ENCODE assay signal across 14 cellular contexts in the genomic region with DNA sequence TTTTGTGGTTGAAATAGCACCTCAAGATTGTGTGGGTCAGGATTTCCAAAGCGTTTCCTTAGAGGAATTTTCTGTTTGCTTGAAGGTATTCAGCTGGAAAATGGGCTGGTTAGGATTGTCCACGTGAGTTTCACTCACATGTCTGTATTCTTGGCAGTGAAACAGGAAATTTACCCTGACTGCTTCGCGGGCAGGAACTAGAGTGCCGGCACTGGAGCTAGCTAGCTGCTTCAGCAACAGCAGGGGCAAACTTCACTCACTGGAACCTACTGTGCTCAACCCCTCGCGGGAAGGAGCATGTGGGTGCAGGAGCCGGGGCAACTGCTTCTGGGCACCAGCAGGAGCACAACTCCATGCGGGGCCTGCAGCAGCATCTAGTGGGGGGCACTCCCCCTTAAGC. TPM values are rescaled to one million over a fixed set of nuclear protein-coding genes. Genes with fewer than 3 reads are reported as not detected.
DNase-seq lines count a peak whose midpoint lies in the region; ATAC-seq and TF ChIP-seq lines count a peak whose summit lies in the region.
"Had no signal": no experiment of that assay in that cellular context is flagged by ENCODE, and none has a peak within 500 bp of the region (broad histone marks: within the 10 kb centered on the region; RNA-seq: fewer than 3 reads in every experiment).

No MANE protein-coding gene starts in this region.

- H3K36me3 Mint-ChIP-seq in GM23338 (ENCODE audit: low read depth) (no peaks in the 10 kb centered on the region), WTC11 (no peaks in the 10 kb centered on the region)
- no peaks in the 10 kb centered on the region for H3K36me3 Mint-ChIP-seq in T-helper 2 cell treated with Interferon-gamma antibody and Interleukin-4, amounts not matched to agents 5 μg/mL and 100 μg/mL, for 36 hours (ENCODE audit: low read depth)
- H3K36me3 Mint-ChIP-seq: CD14-positive monocyte had no signal

- TF ChIP-seq POLR2A in prostate gland (IDR thresholded peaks at IDR 0.05): no peak

- H3K9me3 ChIP-seq in prostate gland (no peaks in the 10 kb centered on the region), colonic mucosa (no peaks in the 10 kb centered on the region)
- H3K9me3 ChIP-seq: adrenal gland had no signal

- no peak overlapping the region for H3K4me2 ChIP-seq in GM23338

- H3K4me3 Mint-ChIP-seq in GM23338 (no peak overlapping the region), WTC11 (no peak overlapping the region)
- H3K4me3 Mint-ChIP-seq in T-helper 2 cell treated with Interferon-gamma antibody and Interleukin-4, amounts not matched to agents 5 μg/mL and 100 μg/mL, for 36 hours: no peak overlapping the region
- H3K4me3 Mint-ChIP-seq: CD14-positive monocyte; dendritic cell treated with granulocyte-macrophage colony-stimulating factor and Interleukin-4, amounts not matched to agents 40 ng/mL and 50 ng/mL, for 4 days; H9 had no signal

- WGBS in prostate gland: 75% methylated on average over 8 of the region's 9 CpGs

- H3K4me1 Mint-ChIP-seq in GM23338 (peaks cover 3% of the 10 kb centered on the region; the same call in 2 of the 3 replicates), WTC11 (peaks cover 14% of the 10 kb centered on the region)
- peaks cover 5% of the 10 kb centered on the region for H3K4me1 Mint-ChIP-seq in T-helper 2 cell treated with Interferon-gamma antibody and Interleukin-4, amounts not matched to agents 5 μg/mL and 100 μg/mL, for 36 hours (ENCODE audit: low read depth)

- no peaks in the 10 kb centered on the region for H4K20me1 ChIP-seq in GM23338 (replicated peaks; ENCODE audit: insufficient read depth)

- intact Hi-C loops in prostate gland (cut with DNase I): no loop called here
- intact Hi-C loops in colonic mucosa (cut with DNase I): no loop called here

- no peaks in the 10 kb centered on the region for H3K79me2 ChIP-seq in GM23338 (replicated peaks; ENCODE audit: insufficient read depth)

- DNase-seq in GM23338 (ENCODE audit: low spot score): peak; percentile 16
- no peak for DNase-seq in WTC11 (ENCODE audit: low spot score)
- DNase-seq in foreskin melanocyte: peak; percentile 69
- DNase-seq in stimulated activated CD4-positive, alpha-beta T cell treated with anti-CD3 and anti-CD28 coated beads, Interleukin-2, amount 100 ng/mL, for 24 hours: peak; percentile 10 to 23
- DNase-seq in prostate gland (ENCODE audit: low spot score): no peak
- no peak for DNase-seq in colonic mucosa
- no peak for DNase-seq in T-helper 2 cell treated with Interferon-gamma antibody and Interleukin-4, amounts not matched to agents 5 μg/mL and 100 μg/mL, for 36 hours (ENCODE audit: low spot score)
- no peak for DNase-seq in NCI-H345 (lab: John Stamatoyannopoulos, UW)
- DNase-seq: adrenal gland, H9, MM.1S, NCI-H2171 treated with DMSO at 0.1 percent for 48 hours had no signal

- ATAC-seq in GM23338: no peak; the same call in 2 of the 3 replicates
- peak; percentile 26; the same call in 1 of the 2 replicates for ATAC-seq in WTC11

- H3K27ac ChIP-seq in GM23338 (ENCODE audit: low read depth) (no peak overlapping the region), prostate gland (no peak overlapping the region), colonic mucosa (no peak overlapping the region)
- H3K27ac ChIP-seq: adrenal gland had no signal

- no peaks in the 10 kb centered on the region for H3K9me3 Mint-ChIP-seq in GM23338
- H3K9me3 Mint-ChIP-seq in WTC11: no peaks in the 10 kb centered on the region
- H3K9me3 Mint-ChIP-seq in T-helper 2 cell treated with Interferon-gamma antibody and Interleukin-4, amounts not matched to agents 5 μg/mL and 100 μg/mL, for 36 hours: peaks cover under 1% of the 10 kb centered on the region
- H3K9me3 Mint-ChIP-seq: H9 had no signal

- no peaks in the 10 kb centered on the region for H3K36me3 ChIP-seq in GM23338 (ENCODE audit: insufficient read depth)
- H3K36me3 ChIP-seq in prostate gland: no peaks in the 10 kb centered on the region
- H3K36me3 ChIP-seq in colonic mucosa: no peaks in the 10 kb centered on the region
- H3K36me3 ChIP-seq: adrenal gland had no signal

- H3K4me3 ChIP-seq in GM23338 (no peak overlapping the region), prostate gland (no peak overlapping the region), colonic mucosa (no peak overlapping the region)
- H3K4me3 ChIP-seq: adrenal gland had no signal

- no peak overlapping the region for H3K9ac ChIP-seq in colonic mucosa (ENCODE audit: low read depth in 2 of 2, low read length in 2 of 2)

- H3K9me2 ChIP-seq in GM23338 (ENCODE audit: insufficient read depth): peaks cover 14% of the 10 kb centered on the region; the same call in 1 of the 2 replicates

- H3F3A ChIP-seq in GM23338 (replicated peaks; ENCODE audit: low read depth): no peaks in the 10 kb centered on the region

- H3K4me1 ChIP-seq in GM23338 (ENCODE audit: insufficient read depth): no peaks in the 10 kb centered on the region
- H3K4me1 ChIP-seq in prostate gland (replicated peaks): no peaks in the 10 kb centered on the region
- no peaks in the 10 kb centered on the region for H3K4me1 ChIP-seq in colonic mucosa
- H3K4me1 ChIP-seq: adrenal gland had no signal

- H3K27ac Mint-ChIP-seq in GM23338 (no peak overlapping the region), WTC11 (no peak overlapping the region)
- H3K27ac Mint-ChIP-seq in T-helper 2 cell treated with Interferon-gamma antibody and Interleukin-4, amounts not matched to agents 5 μg/mL and 100 μg/mL, for 36 hours: no peak overlapping the region
- H3K27ac Mint-ChIP-seq: CD14-positive monocyte; dendritic cell treated with granulocyte-macrophage colony-stimulating factor and Interleukin-4, amounts not matched to agents 40 ng/mL and 50 ng/mL, for 4 days had no signal

- POLR2A ChIA-PET in WTC11 (lab: Charles Lee): no interaction called here

- H3K27me3 ChIP-seq in GM23338 (ENCODE audit: insufficient read depth): no peaks in the 10 kb centered on the region
- no peaks in the 10 kb centered on the region for H3K27me3 ChIP-seq in prostate gland (replicated peaks; ENCODE audit: insufficient read depth)
- no peaks in the 10 kb centered on the region for H3K27me3 ChIP-seq in colonic mucosa
- H3K27me3 ChIP-seq: adrenal gland had no signal

- peak overlapping the region; percentile 78; the same call in 1 of the 2 replicates for H2AFZ ChIP-seq in GM23338

- CTCF ChIA-PET in WTC11 (lab: Charles Lee): no interaction called here

- TF ChIP-seq CTCF in GM23338 (conservative IDR thresholded peaks at IDR 0.05; ENCODE audit: low read depth in 2 of 2) (no peak), WTC11 (IDR thresholded peaks at IDR 0.05) (no peak), prostate gland (IDR thresholded peaks at IDR 0.05) (no peak), colonic mucosa (IDR thresholded peaks at IDR 0.05) (no peak)

- H3K27me3 Mint-ChIP-seq in GM23338 (ENCODE audit: insufficient read depth, low read depth, poor library complexity) (no peaks in the 10 kb centered on the region), WTC11 (ENCODE audit: low read depth) (no peaks in the 10 kb centered on the region)
- H3K27me3 Mint-ChIP-seq in T-helper 2 cell treated with Interferon-gamma antibody and Interleukin-4, amounts not matched to agents 5 μg/mL and 100 μg/mL, for 36 hours (ENCODE audit: low read depth): peaks cover 3% of the 10 kb centered on the region

TF ChIP-seq in GM23338, 12 proteins besides CTCF, POLR2A, EP300 and RAD21 (continues in another document):
- no peak for TF ChIP-seq EZH2phosphoT487 (IDR thresholded peaks at IDR 0.05; ENCODE audit: unreplicated experiment)
- TF ChIP-seq ZNF114 (CRISPR knock-in tag; IDR thresholded peaks at IDR 0.05): no peak
- TF ChIP-seq JUNB (IDR thresholded peaks at IDR 0.05; ENCODE audit: unreplicated experiment): no peak

TF ChIP-seq in WTC11, 78 proteins besides CTCF, POLR2A, EP300 and RAD21 (continues in another document):
- TF ChIP-seq AR (CRISPR knock-in tag; IDR thresholded peaks at IDR 0.05) (no peak), RELA (CRISPR knock-in tag; IDR thresholded peaks at IDR 0.05; ENCODE audit: borderline replicate concordance) (no peak), ETV6 (CRISPR knock-in tag; IDR thresholded peaks at IDR 0.05) (no peak)
- TF ChIP-seq, protein P1, sequence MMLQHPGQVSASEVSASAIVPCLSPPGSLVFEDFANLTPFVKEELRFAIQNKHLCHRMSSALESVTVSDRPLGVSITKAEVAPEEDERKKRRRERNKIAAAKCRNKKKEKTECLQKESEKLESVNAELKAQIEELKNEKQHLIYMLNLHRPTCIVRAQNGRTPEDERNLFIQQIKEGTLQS (CRISPR knock-in tag; conservative IDR thresholded peaks at IDR 0.05): no peak
- TF ChIP-seq, protein P2, sequence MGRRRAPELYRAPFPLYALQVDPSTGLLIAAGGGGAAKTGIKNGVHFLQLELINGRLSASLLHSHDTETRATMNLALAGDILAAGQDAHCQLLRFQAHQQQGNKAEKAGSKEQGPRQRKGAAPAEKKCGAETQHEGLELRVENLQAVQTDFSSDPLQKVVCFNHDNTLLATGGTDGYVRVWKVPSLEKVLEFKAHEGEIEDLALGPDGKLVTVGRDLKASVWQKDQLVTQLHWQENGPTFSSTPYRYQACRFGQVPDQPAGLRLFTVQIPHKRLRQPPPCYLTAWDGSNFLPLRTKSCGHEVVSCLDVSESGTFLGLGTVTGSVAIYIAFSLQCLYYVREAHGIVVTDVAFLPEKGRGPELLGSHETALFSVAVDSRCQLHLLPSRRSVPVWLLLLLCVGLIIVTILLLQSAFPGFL (CRISPR knock-in tag; IDR thresholded peaks at IDR 0.05; ENCODE audit: borderline replicate concordance): no peak

RNA-seq across cellular contexts. Expression of gene RTKN2, which starts 38.0 kb away (rescaled TPM):
- total RNA-seq in GM23338 (2014; rRNA removed; shearing (Covaris generic)): 23.6 and 25.4 TPM in 2 replicates
- 11.7 and 15.3 TPM in 2 replicates for polyA plus RNA-seq in GM23338 (2016; fragmentation: Nextera tagmentation; extraction: Ambion mirVana)
- total RNA-seq in WTC11 (2021): 16.7 to 20.5 TPM (median 16.8 TPM) in 3 replicates
- 1 to 10 TPM; 2.1 to 3.6 TPM for total RNA-seq in prostate gland
- total RNA-seq in colonic mucosa: 1 to 10 TPM; 3.2 to 7.4 TPM

Comparison
In these comparisons a context has a peak if more than half of its experiments do, and no peak if none do; other contexts are left out.
1. DNase-seq: peak in GM23338 (single experiment), foreskin melanocyte (single experiment) and stimulated activated CD4-positive, alpha-beta T cell treated with anti-CD3 and anti-CD28 coated beads, Interleukin-2, amount 100 ng/mL, for 24 hours (2 of 2); none in WTC11 (single experiment), prostate gland (single experiment), colonic mucosa (single experiment), T-helper 2 cell treated with Interferon-gamma antibody and Interleukin-4, amounts not matched to agents 5 μg/mL and 100 μg/mL, for 36 hours (single experiment) and NCI-H345 (single experiment).